Comparison of ENCODE assay signal across 31 cellular contexts in genomic region chr13:45222919-45223318, GRCh38. TPM values are rescaled to one million over a fixed set of nuclear protein-coding genes. Genes with fewer than 3 reads are reported as not detected.
"Had no signal": no experiment of that assay in that cellular context is flagged by ENCODE, and none has a peak within 500 bp of the region (broad histone marks: within the 10 kb centered on the region; RNA-seq: fewer than 3 reads in every experiment).

No MANE protein-coding gene starts in this region.

- H3K27me3 Mint-ChIP-seq: naive thymus-derived CD8-positive, alpha-beta T cell; progenitor cell of endocrine pancreas; stimulated activated memory B cell treated with anti-CD40 and anti-IgM and Interleukin-4, amounts not matched to agents 10 μg/mL and 1 μg/mL and 100 μg/mL, for 72 hours; stimulated activated naive CD8-positive, alpha-beta T cell treated with anti-CD3 and anti-CD28 coated beads, Interleukin-15, amount 100 ng/mL, for 72 hours; type B pancreatic cell had no signal

- ATAC-seq: left colon; left lung; lower lobe of right lung; naive thymus-derived CD8-positive, alpha-beta T cell; right lobe of liver; stimulated activated memory B cell treated with anti-CD40 and anti-IgM and Interleukin-4, amounts not matched to agents 10 μg/mL and 1 μg/mL and 100 μg/mL, for 72 hours; stimulated activated naive CD8-positive, alpha-beta T cell treated with anti-CD3 and anti-CD28 coated beads, Interleukin-15, amount 100 ng/mL, for 72 hours had no signal

- DNase-seq: hippocampal formation; kidney; left colon; left lung; lower lobe of right lung; mammary epithelial cell; mesenchymal stem cell; naive thymus-derived CD8-positive, alpha-beta T cell; nucleus accumbens; right lobe of liver; stimulated activated CD4-positive, alpha-beta T cell treated with anti-CD3 and anti-CD28 coated beads, Interleukin-1b, Interleukin-23, amount 100 ng/mL, for 48 hours; stimulated activated CD4-positive, alpha-beta T cell treated with anti-CD3 and anti-CD28 coated beads, Interleukin-2, amount 100 ng/mL, for 48 hours; stimulated activated CD4-positive, alpha-beta T cell treated with anti-CD3 and anti-CD28 coated beads, Interleukin-4, amount 100 ng/mL, for 4 hours; stimulated activated CD8-positive, alpha-beta memory T cell treated with anti-CD3 and anti-CD28 coated beads, Interleukin-4, amount 100 ng/mL, for 48 hours; stimulated activated naive CD4-positive, alpha-beta T cell treated with Interleukin-2 at 50 U/mL for 16 hours; stimulated activated naive CD8-positive, alpha-beta T cell treated with anti-CD3 and anti-CD28 coated beads, Interleukin-15, amount 100 ng/mL, for 72 hours; substantia nigra; uterus had no signal

- H3K9me3 Mint-ChIP-seq: naive thymus-derived CD8-positive, alpha-beta T cell; nephron; neural crest cell; stimulated activated memory B cell treated with anti-CD40 and anti-IgM and Interleukin-4, amounts not matched to agents 10 μg/mL and 1 μg/mL and 100 μg/mL, for 72 hours; stimulated activated naive CD8-positive, alpha-beta T cell treated with anti-CD3 and anti-CD28 coated beads, Interleukin-15, amount 100 ng/mL, for 72 hours; type B pancreatic cell had no signal

- H3K27ac ChIP-seq: left lung, lower lobe of right lung, right atrium auricular region, right lobe of liver, tibial nerve, uterus had no signal

- H3K36me3 ChIP-seq: left lung, lower lobe of right lung, right atrium auricular region, right lobe of liver, tibial nerve, uterus had no signal

- H3K27ac Mint-ChIP-seq: progenitor cell of endocrine pancreas; stimulated activated memory B cell treated with anti-CD40 and anti-IgM and Interleukin-4, amounts not matched to agents 10 μg/mL and 1 μg/mL and 100 μg/mL, for 72 hours; stimulated activated naive CD8-positive, alpha-beta T cell treated with anti-CD3 and anti-CD28 coated beads, Interleukin-15, amount 100 ng/mL, for 72 hours; type B pancreatic cell had no signal

- H3K4me1 ChIP-seq: left lung, uterus had no signal

- H3K4me1 Mint-ChIP-seq: stimulated activated memory B cell treated with anti-CD40 and anti-IgM and Interleukin-4, amounts not matched to agents 10 μg/mL and 1 μg/mL and 100 μg/mL, for 72 hours had no signal

- H3K9me3 ChIP-seq: left lung, lower lobe of right lung, right atrium auricular region, right lobe of liver, tibial nerve, uterus had no signal

- H3K4me2 ChIP-seq: smooth muscle cell had no signal

- H3K27me3 ChIP-seq: left lung, right atrium auricular region, right lobe of liver, tibial nerve, uterus had no signal

- H3K4me3 Mint-ChIP-seq: naive thymus-derived CD8-positive, alpha-beta T cell; nephron; neural crest cell; stimulated activated memory B cell treated with anti-CD40 and anti-IgM and Interleukin-4, amounts not matched to agents 10 μg/mL and 1 μg/mL and 100 μg/mL, for 72 hours; stimulated activated naive CD8-positive, alpha-beta T cell treated with anti-CD3 and anti-CD28 coated beads, Interleukin-15, amount 100 ng/mL, for 72 hours; type B pancreatic cell had no signal

- H3K4me3 ChIP-seq: left lung, lower lobe of right lung, right atrium auricular region, right lobe of liver, smooth muscle cell, tibial nerve, uterus had no signal

RNA-seq across cellular contexts. Expression of gene KCTD4, which starts 22.1 kb away (rescaled TPM):
- total RNA-seq: left lung; liver; lower lobe of right lung; naive thymus-derived CD8-positive, alpha-beta T cell; neural crest cell; osteocyte; progenitor cell of endocrine pancreas; pulmonary artery endothelial cell; right lobe of liver; skeletal muscle tissue; smooth muscle cell; ureter; uterus had no signal
